ENCODE assay signal across 18 cellular contexts in genomic region chr3:121942116-121942786, GRCh38. TPM values are rescaled to one million over a fixed set of nuclear protein-coding genes. Genes with fewer than 3 reads are reported as not detected.
DNase-seq lines count a peak whose midpoint lies in the region; ATAC-seq, FAIRE-seq and TF ChIP-seq lines count a peak whose summit lies in the region.
"Had no signal": no experiment of that assay in that cellular context is flagged by ENCODE, and none has a peak within 500 bp of the region (broad histone marks: within the 10 kb centered on the region; RNA-seq: fewer than 3 reads in every experiment).

No MANE protein-coding gene starts in this region.

- no peak for TF ChIP-seq POLR2A in suprapubic skin (IDR thresholded peaks at IDR 0.05)

- no peak overlapping the region for H3K9ac ChIP-seq in adipocyte (ENCODE audit: low read length)
- H3K9ac ChIP-seq in kidney (ENCODE audit: low read length in 2 of 2) = no peak overlapping the region

- FAIRE-seq in kidney (lab: Jason Lieb, UNC) = no peak

- H3K4me1 ChIP-seq in adipocyte (ENCODE audit: control insufficient read depth, insufficient read depth, low read length) (no peaks in the 10 kb centered on the region), suprapubic skin (peaks cover 7% of the 10 kb centered on the region), kidney (ENCODE audit: control insufficient read depth in 1 of 2, insufficient read depth in 1 of 2, low read depth in 1 of 2, low read length in 2 of 2) (peaks cover 2 to 14% of the 10 kb centered on the region in 2 donors)

- no peaks in the 10 kb centered on the region for H3K4me1 Mint-ChIP-seq in stimulated activated effector memory CD8-positive, alpha-beta T cell treated with anti-CD3 and anti-CD28 coated beads, Interleukin-12 subunit alpha, Interleukin-12 subunit beta, amount 100 ng/mL, for 72 hours
- H3K4me1 Mint-ChIP-seq: central memory CD8-positive, alpha-beta T cell; T-helper 17 cell had no signal

- H3K9me3 Mint-ChIP-seq in stimulated activated effector memory CD8-positive, alpha-beta T cell treated with anti-CD3 and anti-CD28 coated beads, Interleukin-12 subunit alpha, Interleukin-12 subunit beta, amount 100 ng/mL, for 72 hours = no peaks in the 10 kb centered on the region
- H3K9me3 Mint-ChIP-seq: central memory CD8-positive, alpha-beta T cell had no signal

- 42% methylated on average over 4 of the region's 4 CpGs for WGBS in suprapubic skin

- ATAC-seq in stimulated activated effector memory CD8-positive, alpha-beta T cell treated with anti-CD3 and anti-CD28 coated beads, Interleukin-12 subunit alpha, Interleukin-12 subunit beta, amount 100 ng/mL, for 72 hours = no peak
- ATAC-seq: T-helper 17 cell had no signal

- H3K27ac Mint-ChIP-seq in stimulated activated effector memory CD8-positive, alpha-beta T cell treated with anti-CD3 and anti-CD28 coated beads, Interleukin-12 subunit alpha, Interleukin-12 subunit beta, amount 100 ng/mL, for 72 hours = no peak overlapping the region
- H3K27ac Mint-ChIP-seq: endodermal cell, T-helper 17 cell had no signal

- no peak for TF ChIP-seq EP300 in suprapubic skin (IDR thresholded peaks at IDR 0.05)

- H3K27ac ChIP-seq in suprapubic skin (peak overlapping the region; percentile 2), kidney (ENCODE audit: low read depth in 2 of 2, low read length in 2 of 2) (no peak overlapping the region), substantia nigra (ENCODE audit: low read depth, low read length, poor library complexity, severe bottlenecking) (no peak overlapping the region)
- H3K27ac ChIP-seq: 22Rv1 had no signal

- H3K4me3 Mint-ChIP-seq in stimulated activated effector memory CD8-positive, alpha-beta T cell treated with anti-CD3 and anti-CD28 coated beads, Interleukin-12 subunit alpha, Interleukin-12 subunit beta, amount 100 ng/mL, for 72 hours = no peak overlapping the region
- H3K4me3 Mint-ChIP-seq: central memory CD8-positive, alpha-beta T cell; endodermal cell; T-helper 17 cell had no signal

- peaks cover 6% of the 10 kb centered on the region for H3K36me3 Mint-ChIP-seq in stimulated activated effector memory CD8-positive, alpha-beta T cell treated with anti-CD3 and anti-CD28 coated beads, Interleukin-12 subunit alpha, Interleukin-12 subunit beta, amount 100 ng/mL, for 72 hours

- H3K9me3 ChIP-seq in adipocyte (ENCODE audit: control insufficient read depth, low read length) (no peaks in the 10 kb centered on the region), suprapubic skin (no peaks in the 10 kb centered on the region), kidney (ENCODE audit: control insufficient read depth in 1 of 2, low read length in 2 of 2) (no peaks in the 10 kb centered on the region)

- intact Hi-C loops in kidney (cut with DNase I) = no loop called here

- no peaks in the 10 kb centered on the region for H3K27me3 ChIP-seq in adipocyte (replicated peaks; ENCODE audit: control insufficient read depth, insufficient read depth, low read length)
- H3K27me3 ChIP-seq in suprapubic skin = no peaks in the 10 kb centered on the region

- H3K4me3 ChIP-seq in adipocyte (ENCODE audit: low read length) (no peak overlapping the region), suprapubic skin (no peak overlapping the region), kidney (ENCODE audit: low read length in 2 of 2) (no peak overlapping the region)

- DNase-seq in DMS153 (lab: John Stamatoyannopoulos, UW) = peak; percentile 9
- DNase-seq in DMS153 treated with DMSO at 0.1 percent for 48 hours (lab: John Stamatoyannopoulos, UW; ENCODE audit: unreplicated experiment) = no peak
- DNase-seq in adipocyte (ENCODE audit: low read depth) = peak; percentile 7
- DNase-seq in left kidney (ENCODE audit: low read depth, low spot score) = peak; percentile 66
- DNase-seq in suprapubic skin (ENCODE audit: low spot score in 2 of 2) = no peak
- DNase-seq in stimulated activated effector memory CD8-positive, alpha-beta T cell treated with anti-CD3 and anti-CD28 coated beads, Interleukin-12 subunit alpha, Interleukin-12 subunit beta, amount 100 ng/mL, for 72 hours (ENCODE audit: low spot score in 2 of 2) = no peak
- DNase-seq in kidney = no peak
- no peak for DNase-seq in substantia nigra (lab: John Stamatoyannopoulos, UW)
- DNase-seq: activated CD4-positive, alpha-beta T cell treated with anti-CD3 and anti-CD28 coated beads for 4 hours; activated T-cell treated with anti-CD3 and anti-CD28 coated beads, Interleukin-2, amount 50 U/mL, for 1 hour; endodermal cell; NCI-H1694 treated with DMSO at 0.1 percent for 48 hours; posterior cingulate gyrus; SHP77; stimulated activated CD4-positive, alpha-beta T cell treated with anti-CD3 and anti-CD28 coated beads, Interleukin-15, amount 100 ng/mL, for 24 hours; T-helper 17 cell had no signal

- H3K36me3 ChIP-seq in adipocyte (ENCODE audit: control insufficient read depth, insufficient read depth, low read length, severe bottlenecking) (no peaks in the 10 kb centered on the region), suprapubic skin (no peaks in the 10 kb centered on the region), kidney (ENCODE audit: control insufficient read depth in 1 of 2, insufficient read depth in 2 of 2, low read length in 2 of 2) (peaks cover 2 to 5% of the 10 kb centered on the region in 2 donors)

- TF ChIP-seq CTCF in suprapubic skin (IDR thresholded peaks at IDR 0.05) (no peak), kidney (IDR thresholded peaks at IDR 0.05; ENCODE audit: borderline replicate concordance, extremely low read depth, insufficient read depth) (no peak)

RNA-seq across cellular contexts. Expression of gene SLC15A2, which starts 48.0 kb away (rescaled TPM):
- total RNA-seq in suprapubic skin (1 to 10 TPM in 2 of 4 donors, under 1 TPM in 2; 0.76 to 2.3 (median 1.4) TPM), kidney (21.8 TPM)
- polyA plus RNA-seq in kidney (ENCODE audit: insufficient read depth, low read depth, low replicate concordance) = 9.0 TPM

Comparison
In these comparisons a context has a peak if more than half of its experiments do, and no peak if none do; other contexts are left out.
1. DNase-seq: peak in DMS153 (single experiment), adipocyte (single experiment) and left kidney (single experiment); none in DMS153 treated with DMSO at 0.1 percent for 48 hours (single experiment), suprapubic skin (0 of 2), stimulated activated effector memory CD8-positive, alpha-beta T cell treated with anti-CD3 and anti-CD28 coated beads, Interleukin-12 subunit alpha, Interleukin-12 subunit beta, amount 100 ng/mL, for 72 hours (0 of 2), kidney (single experiment) and substantia nigra (0 of 49).